In the genomic region with DNA sequence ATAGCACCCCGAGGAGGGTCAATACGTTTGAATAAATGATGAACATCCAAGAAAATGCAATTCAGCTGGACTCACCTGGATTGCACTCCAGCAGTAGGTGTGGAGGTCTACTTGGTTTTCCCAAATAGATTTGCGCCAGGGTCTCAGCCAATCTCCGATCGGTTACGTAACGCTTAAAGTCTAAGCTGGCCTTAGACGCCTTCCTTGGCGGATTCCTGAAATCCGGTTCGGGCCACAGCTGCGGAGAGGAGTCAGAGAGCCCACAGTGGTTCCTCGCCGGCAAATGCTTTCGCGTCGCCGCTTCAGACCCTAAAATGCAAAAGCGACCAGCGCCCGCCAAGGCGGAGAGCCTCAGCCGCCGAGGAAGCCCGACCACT, we compare ENCODE assay signal across 8 cellular contexts. TPM values are rescaled to one million over a fixed set of nuclear protein-coding genes. Genes with fewer than 3 reads are reported as not detected.
DNase-seq lines count a peak whose midpoint lies in the region; ATAC-seq, FAIRE-seq and TF ChIP-seq lines count a peak whose summit lies in the region.

No MANE protein-coding gene starts in this region.

- peaks cover 23% of the 10 kb centered on the region for H3K4me1 Mint-ChIP-seq in progenitor cell of endocrine pancreas (ENCODE audit: low read depth)

- H3K27ac ChIP-seq in SJSA1, result peak overlapping the region; percentile 45

- H3K9me3 ChIP-seq in BE2C (no peaks in the 10 kb centered on the region), SJSA1 (replicated peaks) (no peaks in the 10 kb centered on the region)

- TF ChIP-seq CTCF in BE2C (IDR thresholded peaks at IDR 0.05; ENCODE audit: low read depth, low read length) (no peak), fibroblast of pulmonary artery (IDR thresholded peaks at IDR 0.05; ENCODE audit: low read length, missing control alignments) (no peak), progenitor cell of endocrine pancreas (IDR thresholded peaks at IDR 0.05; ENCODE audit: unreplicated experiment) (no peak)

- ATAC-seq in HG03521 (IDR thresholded peaks at IDR 0.05; ENCODE audit: unreplicated experiment) (no peak), HG02623 (IDR thresholded peaks at IDR 0.05; ENCODE audit: unreplicated experiment) (no peak)

- H3K27me3 ChIP-seq in BE2C (no peaks in the 10 kb centered on the region), SJSA1 (replicated peaks) (no peaks in the 10 kb centered on the region)

- H3K27ac Mint-ChIP-seq in progenitor cell of endocrine pancreas, result peak overlapping the region; percentile 97

- H3K27me3 Mint-ChIP-seq in progenitor cell of endocrine pancreas, result no peaks in the 10 kb centered on the region

- FAIRE-seq in GM12891 (lab: Jason Lieb, UNC), result no peak

- no peak for DNase-seq in BE2C
- DNase-seq in H4 (ENCODE audit: low spot score), result peak; percentile 6
- DNase-seq in SJSA1 (ENCODE audit: low read depth in 1 of 2, low spot score in 2 of 2), result no peak
- peak; percentile 64 for DNase-seq in fibroblast of pulmonary artery (ENCODE audit: low read depth)
- no peak for DNase-seq in progenitor cell of endocrine pancreas (ENCODE audit: low spot score, unreplicated experiment)
- no peak for DNase-seq in GM12891 (ENCODE audit: insufficient read length, low spot score)

- H3K4me1 ChIP-seq in BE2C, result no peaks in the 10 kb centered on the region
- peaks cover 25% of the 10 kb centered on the region for H3K4me1 ChIP-seq in SJSA1 (replicated peaks)

- no peaks in the 10 kb centered on the region for H3K9me3 Mint-ChIP-seq in progenitor cell of endocrine pancreas (ENCODE audit: low read depth)

- H3K4me3 ChIP-seq in BE2C (ENCODE audit: low read depth, low read length), result peak overlapping the region; percentile 97
- H3K4me3 ChIP-seq in SJSA1, result peak overlapping the region; percentile 91
- peak overlapping the region; percentile 99 for H3K4me3 ChIP-seq in fibroblast of pulmonary artery (replicated peaks; ENCODE audit: low read depth, low read length)

- peaks cover 15% of the 10 kb centered on the region for H3K36me3 ChIP-seq in BE2C
- peaks cover 24% of the 10 kb centered on the region for H3K36me3 ChIP-seq in SJSA1

- peak overlapping the region; percentile 96 for H3K4me3 Mint-ChIP-seq in progenitor cell of endocrine pancreas (ENCODE audit: low read depth)

- no peaks in the 10 kb centered on the region for H3K36me3 Mint-ChIP-seq in progenitor cell of endocrine pancreas (ENCODE audit: insufficient read depth)

- TF ChIP-seq POLR2A in GM12891 (IDR thresholded peaks at IDR 0.05; ENCODE audit: low read depth, low read length), result no peak

TF ChIP-seq in GM12891, 5 proteins besides CTCF, POLR2A, EP300 and RAD21:
- TF ChIP-seq POU2F2 (IDR thresholded peaks at IDR 0.05; ENCODE audit: low read depth, low read length), result no peak
- TF ChIP-seq POLR2AphosphoS5 (IDR thresholded peaks at IDR 0.05; ENCODE audit: low read depth, low read length), result no peak
- TF ChIP-seq TAF1 (IDR thresholded peaks at IDR 0.05; ENCODE audit: low read depth, low read length), result no peak
- no peak for TF ChIP-seq PAX5 (IDR thresholded peaks at IDR 0.05; ENCODE audit: insufficient read depth, low read length, severe bottlenecking)
- no peak for TF ChIP-seq SPI1 (IDR thresholded peaks at IDR 0.05; ENCODE audit: low read depth, low read length)

RNA-seq across cellular contexts. Expression of gene TFB2M, which starts 0.3 kb away (rescaled TPM):
- polyA plus RNA-seq in BE2C (2012; ENCODE audit: insufficient read depth, insufficient read length, low read depth), result 28.1 TPM
- total RNA-seq in H4 (2014; rRNA removed; shearing (Covaris generic)), result 23.2 and 26.3 TPM in 2 replicates
- total RNA-seq in SJSA1 (2014; rRNA removed; shearing (Covaris generic)), result 21.1 and 31.6 TPM in 2 replicates
- 11.6 and 12.4 TPM in 2 replicates for total RNA-seq in progenitor cell of endocrine pancreas
- 16.8 TPM for polyA plus RNA-seq in GM12891 (2012; ENCODE audit: low read depth, missing spikeins)

RNA-seq across cellular contexts. Expression of gene CNST, which starts 0.5 kb away (rescaled TPM):
- 20.5 TPM for polyA plus RNA-seq in BE2C (2012; ENCODE audit: insufficient read depth, insufficient read length, low read depth)
- total RNA-seq in H4 (2014; rRNA removed; shearing (Covaris generic)), result 8.6 and 10.2 TPM in 2 replicates
- total RNA-seq in SJSA1 (2014; rRNA removed; shearing (Covaris generic)), result 19.0 and 21.1 TPM in 2 replicates
- total RNA-seq in progenitor cell of endocrine pancreas, result 25.4 and 28.3 TPM in 2 replicates
- 6.1 TPM for polyA plus RNA-seq in GM12891 (2012; ENCODE audit: low read depth, missing spikeins)

RNA-seq across cellular contexts. Expression of gene SMYD3, which starts 58.7 kb away (rescaled TPM):
- polyA plus RNA-seq in BE2C (2012; ENCODE audit: insufficient read depth, insufficient read length, low read depth), result 149 TPM
- 47.4 and 52.8 TPM in 2 replicates for total RNA-seq in H4 (2014; rRNA removed; shearing (Covaris generic))
- 38.5 and 70.8 TPM in 2 replicates for total RNA-seq in SJSA1 (2014; rRNA removed; shearing (Covaris generic))
- total RNA-seq in progenitor cell of endocrine pancreas, result 31.9 and 36.5 TPM in 2 replicates
- polyA plus RNA-seq in GM12891 (2012; ENCODE audit: low read depth, missing spikeins), result 21.6 TPM

Comparison
In these comparisons a context has a peak if more than half of its experiments do, and no peak if none do; other contexts are left out.
1. DNase-seq: peak in H4 (single experiment) and fibroblast of pulmonary artery (single experiment); none in BE2C (single experiment), SJSA1 (0 of 2), progenitor cell of endocrine pancreas (single experiment) and GM12891 (single experiment).
2. Peak in every context shown above with its lines, with median percentiles within 50 percentile points of each other: H3K4me3 ChIP-seq.